In genomic region chr9:69131682-69132081, GRCh38 we compare ENCODE assay signal across 1 cellular context.
TF ChIP-seq lines count a peak whose summit lies in the region.

No MANE protein-coding gene starts in this region.

TF ChIP-seq in HepG2, 621 proteins besides CTCF, POLR2A, EP300 and RAD21 (continued from another document):
- TF ChIP-seq HNF4A (CRISPR knock-in tag; IDR thresholded peaks at IDR 0.05) (peak; percentile 62; the same call in 1 of the 2 replicates), ZNF256 (CRISPR knock-in tag; conservative IDR thresholded peaks at IDR 0.05) (no peak), SP4 (CRISPR knock-in tag; IDR thresholded peaks at IDR 0.05) (no peak), MIXL1 (CRISPR knock-in tag; IDR thresholded peaks at IDR 0.05) (0 out of 2 replicates have a peak, but pooled peaks have one; percentile 40), SALL2 (CRISPR knock-in tag; IDR thresholded peaks at IDR 0.05) (no peak), HOXA5 (CRISPR knock-in tag; IDR thresholded peaks at IDR 0.05) (no peak), SATB2 (CRISPR knock-in tag; IDR thresholded peaks at IDR 0.05) (no peak), ZNF333 (CRISPR knock-in tag; IDR thresholded peaks at IDR 0.05; ENCODE audit: borderline replicate concordance) (no peak), PCBP1 (IDR thresholded peaks at IDR 0.05; ENCODE audit: borderline replicate concordance, low read depth, low read length) (no peak), EZH2 (conservative IDR thresholded peaks at IDR 0.05; ENCODE audit: low read depth, low read length) (no peak), FOXO1 (CRISPR knock-in tag; IDR thresholded peaks at IDR 0.05) (no peak), SMAD9 (CRISPR knock-in tag; IDR thresholded peaks at IDR 0.05) (no peak), ONECUT2 (CRISPR knock-in tag; IDR thresholded peaks at IDR 0.05) (no peak), AFF4 (CRISPR knock-in tag; IDR thresholded peaks at IDR 0.05) (no peak), DMTF1 (CRISPR knock-in tag; IDR thresholded peaks at IDR 0.05) (no peak), SMARCC2 (IDR thresholded peaks at IDR 0.05) (no peak), SNAPC5 (CRISPR knock-in tag; IDR thresholded peaks at IDR 0.05; ENCODE audit: borderline replicate concordance) (no peak), MAZ (IDR thresholded peaks at IDR 0.05; ENCODE audit: borderline replicate concordance, low read depth, low read length) (no peak), MAZ (CRISPR knock-in tag; IDR thresholded peaks at IDR 0.05; ENCODE audit: low read depth) (no peak)
